In genomic region chr9:83113445-83113844, GRCh38 we compare ENCODE assay signal across 2 cellular contexts. TPM values are rescaled to one million over a fixed set of nuclear protein-coding genes. Genes with fewer than 3 reads are reported as not detected.
"Had no signal": no experiment of that assay in that cellular context is flagged by ENCODE, and none has a peak within 500 bp of the region (broad histone marks: within the 10 kb centered on the region; RNA-seq: fewer than 3 reads in every experiment).

No MANE protein-coding gene starts in this region.

RNA-seq across cellular contexts. Expression of gene RASEF, which starts 50.5 kb away (rescaled TPM):
- total RNA-seq: natural killer cell treated with Interleukin-12 subunit alpha and Interleukin-12 subunit beta and Interleukin-15 and Interleukin-18, amount 100 ng/mL, for 72 hours; osteocyte had no signal
